28 cellular contexts compared by ENCODE assay signal in the genomic region with DNA sequence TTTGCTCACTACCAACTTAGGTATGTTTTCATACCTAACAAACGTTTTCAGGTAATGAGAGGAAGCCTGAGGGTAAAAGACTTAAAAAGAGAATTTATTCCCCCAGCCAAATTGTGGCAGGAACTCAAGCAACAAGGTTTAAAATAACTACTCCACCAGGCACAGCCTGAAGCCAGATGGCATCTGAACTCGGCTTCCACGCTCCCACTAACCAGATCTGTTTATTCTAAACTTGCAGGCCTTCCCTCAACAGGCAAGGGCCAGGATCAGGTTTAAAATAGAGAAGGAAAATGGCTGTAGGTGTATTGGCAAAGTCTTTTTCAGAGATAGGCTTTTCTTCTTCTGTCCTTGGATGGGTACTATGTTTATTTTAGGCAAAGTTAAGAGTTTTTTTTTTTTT.
DNase-seq lines count a peak whose midpoint lies in the region; ATAC-seq and TF ChIP-seq lines count a peak whose summit lies in the region.
"Had no signal": no experiment of that assay in that cellular context is flagged by ENCODE, and none has a peak within 500 bp of the region (broad histone marks: within the 10 kb centered on the region; RNA-seq: fewer than 3 reads in every experiment).

No MANE protein-coding gene starts in this region.

- intact Hi-C loops in heart left ventricle (cut with DNase I) (loop anchor here in 1 of 10 donors (5.0 kb wide), 1 partner anchor 118 kb away; a partner anchor contains a TSS), gastrocnemius medialis (cut with DNase I; ENCODE audit: low total_unique reads) (loop anchor here (2.0 kb wide), 1 partner anchor 117 kb away; a partner anchor contains a TSS)

- H3K27ac ChIP-seq in heart left ventricle: peak overlapping the region; percentile 40 to 88 (median 66)
- H3K27ac ChIP-seq in gastrocnemius medialis: peak overlapping the region; percentile 73 to 89 (median 87)
- H3K27ac ChIP-seq: esophagus squamous epithelium, HL-60, RWPE1, testis, vagina had no signal

- H3K9me3 ChIP-seq in heart left ventricle: no peaks in the 10 kb centered on the region
- H3K9me3 ChIP-seq in gastrocnemius medialis: no peaks in the 10 kb centered on the region
- H3K9me3 ChIP-seq: esophagus squamous epithelium, SK-N-SH, testis, vagina had no signal

- H3K4me1 ChIP-seq in heart left ventricle (peaks cover 0 to 36% (median 11%) of the 10 kb centered on the region in 12 donors), gastrocnemius medialis (peaks cover 55 to 58% of the 10 kb centered on the region in 2 donors)
- H3K4me1 ChIP-seq: vagina had no signal

- 37 to 57% (median 49%) methylated on average over 3 of the region's 3 CpGs for WGBS in heart left ventricle, 4 donors

- TF ChIP-seq POLR2A in heart left ventricle (IDR thresholded peaks at IDR 0.05): no peak
- no peak for TF ChIP-seq POLR2A in gastrocnemius medialis (IDR thresholded peaks at IDR 0.05)

- H3K27me3 ChIP-seq in heart left ventricle (no peaks in the 10 kb centered on the region), gastrocnemius medialis (no peaks in the 10 kb centered on the region)
- H3K27me3 ChIP-seq: esophagus squamous epithelium, testis, vagina had no signal

- peak; percentile 71 to 80 (median 76) for ATAC-seq in heart left ventricle
- peak; percentile 78 to 82 for ATAC-seq in gastrocnemius medialis
- no peak for ATAC-seq in HG03460 (IDR thresholded peaks at IDR 0.05; ENCODE audit: unreplicated experiment)
- no peak for ATAC-seq in GM18519 (IDR thresholded peaks at IDR 0.05; ENCODE audit: low FRiP score, unreplicated experiment)
- ATAC-seq: activated T-cell treated with anti-CD3 and anti-CD28 coated beads, Interleukin-2, amount 50 U/mL, for 4 hours; HCT116; left lobe of liver; natural killer cell; stimulated activated naive B cell treated with anti-CD40 and anti-IgM and Interleukin-4, amounts not matched to agents 10 μg/mL and 1 μg/mL and 100 μg/mL, for 72 hours had no signal

- in situ Hi-C loops in G401 (cut with HindIII; ENCODE audit: low sequenced_read_pairs) (no loop called here), gastrocnemius medialis (cut with MboI; ENCODE audit: low sequenced_read_pairs in 4 of 4) (loop anchor here in 1 of 4 donors (10.0 kb wide), 1 partner anchor 111 kb away; no protein-coding TSS in a partner anchor)

- peak; percentile 96 for DNase-seq in G401 (ENCODE audit: low spot score)
- DNase-seq in NCI-H69 (lab: John Stamatoyannopoulos, UW): peak; percentile 18
- no peak for DNase-seq in heart left ventricle
- peak in 1 of 2 donors; percentile 46 for DNase-seq in gastrocnemius medialis
- no peak for DNase-seq in NCI-H1105 treated with DMSO at 0.1 percent for 48 hours (lab: John Stamatoyannopoulos, UW)
- no peak for DNase-seq in stimulated activated CD4-positive, alpha-beta T cell treated with anti-CD3 and anti-CD28 coated beads, Interleukin-2, amount 100 ng/mL, for 24 hours
- DNase-seq: activated CD4-positive, alpha-beta T cell treated with anti-CD3 and anti-CD28 coated beads for 4 hours; activated naive CD4-positive, alpha-beta T cell treated with Interleukin-2 at 50 U/mL for 16 hours; activated T-cell treated with anti-CD3 and anti-CD28 coated beads, Interleukin-2, amount 50 U/mL, for 4 hours; amniotic stem cell; EL; esophagus squamous epithelium; natural killer cell; NCI-H1092; NCI-H2081; NCI-H526; SK-N-SH; stimulated activated CD4-positive, alpha-beta T cell treated with anti-CD3 and anti-CD28 coated beads, Interleukin-2, amount 100 ng/mL, for 48 hours; stimulated activated naive B cell treated with anti-CD40 and anti-IgM and Interleukin-4, amounts not matched to agents 10 μg/mL and 1 μg/mL and 100 μg/mL, for 72 hours; T-helper 2 cell; testis had no signal

- H3K36me3 ChIP-seq in heart left ventricle: peaks cover 0 to 88% (median 57%) of the 10 kb centered on the region in 9 donors
- no peaks in the 10 kb centered on the region for H3K36me3 ChIP-seq in gastrocnemius medialis

- TF ChIP-seq CTCF in heart left ventricle (IDR thresholded peaks at IDR 0.05) (peak in 2 of 12 donors; percentile 5 to 14), gastrocnemius medialis (IDR thresholded peaks at IDR 0.05 in 4 of 5, conservative IDR thresholded peaks at IDR 0.05 in 1 of 5) (no peak)

- H3K4me3 ChIP-seq in heart left ventricle (no peak overlapping the region), gastrocnemius medialis (no peak overlapping the region)
- H3K4me3 ChIP-seq: esophagus squamous epithelium, testis, vagina had no signal

Comparison
In these comparisons a context has a peak if more than half of its experiments do, and no peak if none do; other contexts are left out.
1. DNase-seq: peak in G401 (single experiment) and NCI-H69 (single experiment); none in heart left ventricle (0 of 5), NCI-H1105 treated with DMSO at 0.1 percent for 48 hours (single experiment) and stimulated activated CD4-positive, alpha-beta T cell treated with anti-CD3 and anti-CD28 coated beads, Interleukin-2, amount 100 ng/mL, for 24 hours (0 of 2).
2. ATAC-seq: peak in heart left ventricle (4 of 4) and gastrocnemius medialis (2 of 2); none in HG03460 (single experiment) and GM18519 (single experiment).